Comparison of ENCODE assay signal across 1 cellular context in genomic region chr6:74357329-74357728, GRCh38.
TF ChIP-seq lines count a peak whose summit lies in the region.

No MANE protein-coding gene starts in this region.

TF ChIP-seq in IMR-90, 13 proteins besides CTCF, POLR2A, EP300 and RAD21 (continued from another document):
- no peak for TF ChIP-seq ELK1 (IDR thresholded peaks at IDR 0.05; ENCODE audit: borderline replicate concordance, low read depth, low read length)
- TF ChIP-seq BHLHE40 (IDR thresholded peaks at IDR 0.05; ENCODE audit: low read depth, low read length), result no peak
TF ChIP-seq in IMR-90: peak in this region for 0.
